Comparison of ENCODE assay signal across 1 cellular context in genomic region chrX:130829526-130830515, GRCh38.
TF ChIP-seq lines count a peak whose summit lies in the region.

No MANE protein-coding gene starts in this region.

TF ChIP-seq in HepG2, 621 proteins besides CTCF, POLR2A, EP300 and RAD21:
- TF ChIP-seq ZSCAN25 (CRISPR knock-in tag; IDR thresholded peaks at IDR 0.05): no peak
- TF ChIP-seq ETV6 (CRISPR knock-in tag; conservative IDR thresholded peaks at IDR 0.05): no peak
- TF ChIP-seq ZNF704 (CRISPR knock-in tag; IDR thresholded peaks at IDR 0.05; ENCODE audit: borderline replicate concordance): no peak
- TF ChIP-seq REXO4 (CRISPR knock-in tag; IDR thresholded peaks at IDR 0.05; ENCODE audit: borderline replicate concordance): no peak
- TF ChIP-seq ZNF382 (CRISPR knock-in tag; IDR thresholded peaks at IDR 0.05; ENCODE audit: borderline replicate concordance): no peak
- no peak for TF ChIP-seq HNRNPK (IDR thresholded peaks at IDR 0.05; ENCODE audit: low read depth, low read length, poor library complexity, severe bottlenecking)
- no peak for TF ChIP-seq TBL1XR1 (IDR thresholded peaks at IDR 0.05; ENCODE audit: borderline replicate concordance, low read length, partially characterized antibody)
- TF ChIP-seq, protein P1, sequence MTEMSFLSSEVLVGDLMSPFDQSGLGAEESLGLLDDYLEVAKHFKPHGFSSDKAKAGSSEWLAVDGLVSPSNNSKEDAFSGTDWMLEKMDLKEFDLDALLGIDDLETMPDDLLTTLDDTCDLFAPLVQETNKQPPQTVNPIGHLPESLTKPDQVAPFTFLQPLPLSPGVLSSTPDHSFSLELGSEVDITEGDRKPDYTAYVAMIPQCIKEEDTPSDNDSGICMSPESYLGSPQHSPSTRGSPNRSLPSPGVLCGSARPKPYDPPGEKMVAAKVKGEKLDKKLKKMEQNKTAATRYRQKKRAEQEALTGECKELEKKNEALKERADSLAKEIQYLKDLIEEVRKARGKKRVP (CRISPR knock-in tag; IDR thresholded peaks at IDR 0.05): no peak
- no peak for TF ChIP-seq ZNF275 (CRISPR knock-in tag; IDR thresholded peaks at IDR 0.05; ENCODE audit: borderline replicate concordance)
- no peak for TF ChIP-seq ZSCAN31 (CRISPR knock-in tag; IDR thresholded peaks at IDR 0.05; ENCODE audit: low read depth)
- TF ChIP-seq HNRNPUL1 (IDR thresholded peaks at IDR 0.05; ENCODE audit: low read depth, low read length): no peak
- no peak for TF ChIP-seq ZNF710 (CRISPR knock-in tag; IDR thresholded peaks at IDR 0.05; ENCODE audit: borderline replicate concordance)
- TF ChIP-seq, protein P2, sequence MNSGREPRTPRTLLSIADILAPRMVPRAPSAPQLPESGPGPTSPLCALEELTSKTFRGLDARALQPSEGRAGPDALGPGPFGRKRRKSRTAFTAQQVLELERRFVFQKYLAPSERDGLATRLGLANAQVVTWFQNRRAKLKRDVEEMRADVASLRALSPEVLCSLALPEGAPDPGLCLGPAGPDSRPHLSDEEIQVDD (CRISPR knock-in tag; IDR thresholded peaks at IDR 0.05; ENCODE audit: borderline replicate concordance): no peak
- TF ChIP-seq ZNF496 (CRISPR knock-in tag; IDR thresholded peaks at IDR 0.05; ENCODE audit: insufficient replicate concordance): no peak
- no peak for TF ChIP-seq ZBTB7A (CRISPR knock-in tag; IDR thresholded peaks at IDR 0.05)
- TF ChIP-seq, protein P3, sequence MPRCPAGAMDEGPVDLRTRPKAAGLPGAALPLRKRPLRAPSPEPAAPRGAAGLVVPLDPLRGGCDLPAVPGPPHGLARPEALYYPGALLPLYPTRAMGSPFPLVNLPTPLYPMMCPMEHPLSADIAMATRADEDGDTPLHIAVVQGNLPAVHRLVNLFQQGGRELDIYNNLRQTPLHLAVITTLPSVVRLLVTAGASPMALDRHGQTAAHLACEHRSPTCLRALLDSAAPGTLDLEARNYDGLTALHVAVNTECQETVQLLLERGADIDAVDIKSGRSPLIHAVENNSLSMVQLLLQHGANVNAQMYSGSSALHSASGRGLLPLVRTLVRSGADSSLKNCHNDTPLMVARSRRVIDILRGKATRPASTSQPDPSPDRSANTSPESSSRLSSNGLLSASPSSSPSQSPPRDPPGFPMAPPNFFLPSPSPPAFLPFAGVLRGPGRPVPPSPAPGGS (CRISPR knock-in tag; IDR thresholded peaks at IDR 0.05): no peak
- TF ChIP-seq PATZ1 (CRISPR knock-in tag; IDR thresholded peaks at IDR 0.05): no peak
- TF ChIP-seq, protein P4, sequence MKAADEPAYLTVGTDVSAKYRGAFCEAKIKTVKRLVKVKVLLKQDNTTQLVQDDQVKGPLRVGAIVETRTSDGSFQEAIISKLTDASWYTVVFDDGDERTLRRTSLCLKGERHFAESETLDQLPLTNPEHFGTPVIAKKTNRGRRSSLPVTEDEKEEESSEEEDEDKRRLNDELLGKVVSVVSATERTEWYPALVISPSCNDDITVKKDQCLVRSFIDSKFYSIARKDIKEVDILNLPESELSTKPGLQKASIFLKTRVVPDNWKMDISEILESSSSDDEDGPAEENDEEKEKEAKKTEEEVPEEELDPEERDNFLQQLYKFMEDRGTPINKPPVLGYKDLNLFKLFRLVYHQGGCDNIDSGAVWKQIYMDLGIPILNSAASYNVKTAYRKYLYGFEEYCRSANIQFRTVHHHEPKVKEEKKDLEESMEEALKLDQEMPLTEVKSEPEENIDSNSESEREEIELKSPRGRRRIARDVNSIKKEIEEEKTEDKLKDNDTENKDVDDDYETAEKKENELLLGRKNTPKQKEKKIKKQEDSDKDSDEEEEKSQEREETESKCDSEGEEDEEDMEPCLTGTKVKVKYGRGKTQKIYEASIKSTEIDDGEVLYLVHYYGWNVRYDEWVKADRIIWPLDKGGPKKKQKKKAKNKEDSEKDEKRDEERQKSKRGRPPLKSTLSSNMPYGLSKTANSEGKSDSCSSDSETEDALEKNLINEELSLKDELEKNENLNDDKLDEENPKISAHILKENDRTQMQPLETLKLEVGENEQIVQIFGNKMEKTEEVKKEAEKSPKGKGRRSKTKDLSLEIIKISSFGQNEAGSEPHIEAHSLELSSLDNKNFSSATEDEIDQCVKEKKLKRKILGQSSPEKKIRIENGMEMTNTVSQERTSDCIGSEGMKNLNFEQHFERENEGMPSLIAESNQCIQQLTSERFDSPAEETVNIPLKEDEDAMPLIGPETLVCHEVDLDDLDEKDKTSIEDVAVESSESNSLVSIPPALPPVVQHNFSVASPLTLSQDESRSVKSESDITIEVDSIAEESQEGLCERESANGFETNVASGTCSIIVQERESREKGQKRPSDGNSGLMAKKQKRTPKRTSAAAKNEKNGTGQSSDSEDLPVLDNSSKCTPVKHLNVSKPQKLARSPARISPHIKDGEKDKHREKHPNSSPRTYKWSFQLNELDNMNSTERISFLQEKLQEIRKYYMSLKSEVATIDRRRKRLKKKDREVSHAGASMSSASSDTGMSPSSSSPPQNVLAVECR (CRISPR knock-in tag; IDR thresholded peaks at IDR 0.05; ENCODE audit: borderline replicate concordance): no peak
- TF ChIP-seq, protein P5, sequence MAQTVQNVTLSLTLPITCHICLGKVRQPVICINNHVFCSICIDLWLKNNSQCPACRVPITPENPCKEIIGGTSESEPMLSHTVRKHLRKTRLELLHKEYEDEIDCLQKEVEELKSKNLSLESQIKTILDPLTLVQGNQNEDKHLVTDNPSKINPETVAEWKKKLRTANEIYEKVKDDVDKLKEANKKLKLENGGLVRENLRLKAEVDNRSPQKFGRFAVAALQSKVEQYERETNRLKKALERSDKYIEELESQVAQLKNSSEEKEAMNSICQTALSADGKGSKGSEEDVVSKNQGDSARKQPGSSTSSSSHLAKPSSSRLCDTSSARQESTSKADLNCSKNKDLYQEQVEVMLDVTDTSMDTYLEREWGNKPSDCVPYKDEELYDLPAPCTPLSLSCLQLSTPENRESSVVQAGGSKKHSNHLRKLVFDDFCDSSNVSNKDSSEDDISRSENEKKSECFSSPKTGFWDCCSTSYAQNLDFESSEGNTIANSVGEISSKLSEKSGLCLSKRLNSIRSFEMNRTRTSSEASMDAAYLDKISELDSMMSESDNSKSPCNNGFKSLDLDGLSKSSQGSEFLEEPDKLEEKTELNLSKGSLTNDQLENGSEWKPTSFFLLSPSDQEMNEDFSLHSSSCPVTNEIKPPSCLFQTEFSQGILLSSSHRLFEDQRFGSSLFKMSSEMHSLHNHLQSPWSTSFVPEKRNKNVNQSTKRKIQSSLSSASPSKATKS (CRISPR knock-in tag; IDR thresholded peaks at IDR 0.05): no peak
